21 cellular contexts compared by ENCODE assay signal in the genomic region with DNA sequence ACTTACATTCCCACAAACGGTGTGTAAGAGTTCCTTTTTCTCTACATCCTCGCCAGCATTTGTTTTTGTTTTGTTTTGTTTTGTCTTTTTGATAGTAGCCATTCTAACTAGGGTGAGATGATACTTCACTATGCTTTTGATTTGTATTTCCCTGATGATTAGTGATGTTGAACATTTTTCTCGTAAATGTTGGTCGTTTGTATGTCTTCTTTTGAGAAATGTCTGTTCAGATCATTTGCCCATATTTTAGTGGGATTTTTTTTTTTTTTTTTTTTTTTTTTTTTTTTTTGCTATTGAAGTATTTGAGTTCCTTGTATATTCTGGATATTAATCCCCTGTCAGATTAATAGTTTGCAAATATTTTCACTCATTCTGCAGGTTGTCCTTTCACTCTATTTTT. TPM values are rescaled to one million over a fixed set of nuclear protein-coding genes. Genes with fewer than 3 reads are reported as not detected.
A peak's percentile ranks its signal among the peaks of the same experiment; 100 is the strongest.
DNase-seq lines count a peak whose midpoint lies in the region; ATAC-seq, FAIRE-seq and TF ChIP-seq lines count a peak whose summit lies in the region.
"Had no signal": no experiment of that assay in that cellular context is flagged by ENCODE, and none has a peak within 500 bp of the region (broad histone marks: within the 10 kb centered on the region; RNA-seq: fewer than 3 reads in every experiment).

No MANE protein-coding gene starts in this region.

- peaks cover 14% of the 10 kb centered on the region for H3K36me3 Mint-ChIP-seq in activated CD8-positive, alpha-beta memory T cell treated with anti-CD3 and anti-CD28 coated beads, Interleukin-2, amount 10 ng/mL, durations not matched to agents 7 days and 5 days

- CTCF ChIA-PET in HEK293 (lab: Yijun Ruan, JAX): interaction anchor here (1.0 kb wide), 1 partner anchor 10 kb away, joined by 5 read pairs; no protein-coding TSS in a partner anchor
- CTCF ChIA-PET in activated CD8-positive, alpha-beta memory T cell treated with anti-CD3 and anti-CD28 coated beads, Interleukin-2, amount 10 ng/mL, durations not matched to agents 7 days and 5 days (lab: Charles Lee): no interaction called here

- H3K4me1 Mint-ChIP-seq in activated CD8-positive, alpha-beta memory T cell treated with anti-CD3 and anti-CD28 coated beads, Interleukin-2, amount 10 ng/mL, durations not matched to agents 7 days and 5 days: no peaks in the 10 kb centered on the region

- H3K27ac Mint-ChIP-seq in activated CD8-positive, alpha-beta memory T cell treated with anti-CD3 and anti-CD28 coated beads, Interleukin-2, amount 10 ng/mL, durations not matched to agents 7 days and 5 days: no peak overlapping the region
- H3K27ac Mint-ChIP-seq: B cell; CD4-positive, alpha-beta T cell; CD8-positive, alpha-beta T cell had no signal

- peaks cover 18% of the 10 kb centered on the region for H3K9me3 Mint-ChIP-seq in activated CD8-positive, alpha-beta memory T cell treated with anti-CD3 and anti-CD28 coated beads, Interleukin-2, amount 10 ng/mL, durations not matched to agents 7 days and 5 days (ENCODE audit: low read depth)

- no peak for DNase-seq in D721Med (ENCODE audit: insufficient read length, low spot score)
- no peak for DNase-seq in pancreas
- DNase-seq in GM12891 (ENCODE audit: insufficient read length, low spot score): no peak
- no peak for DNase-seq in activated CD8-positive, alpha-beta memory T cell treated with anti-CD3 and anti-CD28 coated beads, Interleukin-2, amount 10 ng/mL, durations not matched to agents 7 days and 5 days
- DNase-seq: AML-193; Caco-2; Calu3; CD4-positive, alpha-beta T cell; CD8-positive, alpha-beta T cell; DMS 273 treated with DMSO at 0.1 percent for 48 hours; DMS79 treated with DMSO at 0.1 percent for 48 hours; GDM1 had no signal

- H3K27me3 ChIP-seq in pancreas: no peaks in the 10 kb centered on the region
- H3K27me3 ChIP-seq: BLaER1 treated with 17β-estradiol and CSF1 and Interleukin-3, amounts not matched to agents 10 nM and 100 nM had no signal

- H3K4me3 Mint-ChIP-seq in activated CD8-positive, alpha-beta memory T cell treated with anti-CD3 and anti-CD28 coated beads, Interleukin-2, amount 10 ng/mL, durations not matched to agents 7 days and 5 days: no peak overlapping the region
- H3K4me3 Mint-ChIP-seq: B cell; CD4-positive, alpha-beta T cell; CD8-positive, alpha-beta T cell had no signal

- H3K4me3 ChIP-seq in HEK293 (ENCODE audit: low read depth, low read length) (no peak overlapping the region), pancreas (no peak overlapping the region)
- H3K4me3 ChIP-seq: A549; BLaER1 treated with 17β-estradiol and CSF1 and Interleukin-3, amounts not matched to agents 10 nM and 100 nM; GM12878 had no signal

- peaks cover 26% of the 10 kb centered on the region for H3K27me3 Mint-ChIP-seq in activated CD8-positive, alpha-beta memory T cell treated with anti-CD3 and anti-CD28 coated beads, Interleukin-2, amount 10 ng/mL, durations not matched to agents 7 days and 5 days
- H3K27me3 Mint-ChIP-seq: B cell had no signal

- ATAC-seq in pancreas (no peak), GM18511 (IDR thresholded peaks at IDR 0.05; ENCODE audit: unreplicated experiment) (no peak)
- no peak for ATAC-seq in activated CD8-positive, alpha-beta memory T cell treated with anti-CD3 and anti-CD28 coated beads, Interleukin-2, amount 10 ng/mL, durations not matched to agents 7 days and 5 days
- ATAC-seq: A549; CD8-positive, alpha-beta T cell; GM12878 had no signal

- 48 to 81% methylated on average over 4 of the region's 4 CpGs for WGBS in pancreas, 2 donors

- TF ChIP-seq POLR2A in GM12891 (IDR thresholded peaks at IDR 0.05; ENCODE audit: low read depth, low read length): no peak

- FAIRE-seq in D721Med (lab: Jason Lieb, UNC) (peak; percentile 55), TTC549 (lab: Jason Lieb, UNC) (peak; percentile 51), pancreas (lab: Jason Lieb, UNC) (peak; percentile 20), GM12891 (lab: Jason Lieb, UNC) (no peak)
- FAIRE-seq: A549, GM12878 had no signal

- H3K27ac ChIP-seq in HEK293 (ENCODE audit: extremely low read depth, low read depth, low read length): no peak overlapping the region
- H3K27ac ChIP-seq in pancreas: no peak overlapping the region
- H3K27ac ChIP-seq: 22Rv1; A549; BLaER1 treated with 17β-estradiol and CSF1 and Interleukin-3, amounts not matched to agents 10 nM and 100 nM; C4-2B had no signal

- no peaks in the 10 kb centered on the region for H3K36me3 ChIP-seq in HEK293 (ENCODE audit: control insufficient read depth in 2 of 2, insufficient read depth in 1 of 2, low read length in 2 of 2)
- H3K36me3 ChIP-seq in pancreas: no peaks in the 10 kb centered on the region
- H3K36me3 ChIP-seq: BLaER1 treated with 17β-estradiol and CSF1 and Interleukin-3, amounts not matched to agents 10 nM and 100 nM had no signal

- H3K9me3 ChIP-seq in HEK293 (ENCODE audit: control insufficient read depth, insufficient read depth, low read depth, low read length) (no peaks in the 10 kb centered on the region), pancreas (no peaks in the 10 kb centered on the region)

- intact Hi-C loops in pancreas (cut with DNase I): no loop called here

- no peak for TF ChIP-seq CTCF in D721Med (IDR thresholded peaks at IDR 0.05; ENCODE audit: insufficient read depth, missing control alignments)
- no peak for TF ChIP-seq CTCF in HEK293 (tag by site-specific recombination; IDR thresholded peaks at IDR 0.05)
- TF ChIP-seq CTCF in pancreas (IDR thresholded peaks at IDR 0.05): no peak

- POLR2A ChIA-PET in HEK293 (lab: Yijun Ruan, JAX): no interaction called here

- no peaks in the 10 kb centered on the region for H3K4me1 ChIP-seq in HEK293 (ENCODE audit: control insufficient read depth, insufficient read depth, low read length)
- no peaks in the 10 kb centered on the region for H3K4me1 ChIP-seq in pancreas
- H3K4me1 ChIP-seq: A549, Caco-2 had no signal

TF ChIP-seq in HEK293, 187 proteins besides CTCF, POLR2A, EP300 and RAD21 (continues in another document):
- TF ChIP-seq, protein P1, sequence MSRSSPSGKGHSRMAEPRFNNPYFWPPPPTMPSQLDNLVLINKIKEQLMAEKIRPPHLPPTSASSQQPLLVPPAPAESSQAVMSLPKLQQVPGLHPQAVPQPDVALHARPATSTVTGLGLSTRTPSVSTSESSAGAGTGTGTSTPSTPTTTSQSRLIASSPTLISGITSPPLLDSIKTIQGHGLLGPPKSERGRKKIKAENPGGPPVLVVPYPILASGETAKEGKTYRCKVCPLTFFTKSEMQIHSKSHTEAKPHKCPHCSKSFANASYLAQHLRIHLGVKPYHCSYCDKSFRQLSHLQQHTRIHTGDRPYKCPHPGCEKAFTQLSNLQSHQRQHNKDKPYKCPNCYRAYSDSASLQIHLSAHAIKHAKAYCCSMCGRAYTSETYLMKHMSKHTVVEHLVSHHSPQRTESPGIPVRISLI (tag by site-specific recombination; IDR thresholded peaks at IDR 0.05): peak; percentile 69; the same call in 1 of the 2 replicates

TF ChIP-seq in GM12891, 5 proteins besides CTCF, POLR2A, EP300 and RAD21:
- TF ChIP-seq PAX5 (IDR thresholded peaks at IDR 0.05; ENCODE audit: insufficient read depth, low read length, severe bottlenecking): no peak
- no peak for TF ChIP-seq TAF1 (IDR thresholded peaks at IDR 0.05; ENCODE audit: low read depth, low read length)
- no peak for TF ChIP-seq POU2F2 (IDR thresholded peaks at IDR 0.05; ENCODE audit: low read depth, low read length)
- TF ChIP-seq POLR2AphosphoS5 (IDR thresholded peaks at IDR 0.05; ENCODE audit: low read depth, low read length): no peak
- TF ChIP-seq SPI1 (IDR thresholded peaks at IDR 0.05; ENCODE audit: low read depth, low read length): no peak

RNA-seq across cellular contexts. Expression of a gene that starts 19.2 kb away (rescaled TPM):
- 1 to 10 TPM; 6.3 to 9.7 (median 9.3) TPM for total RNA-seq in pancreas
- polyA plus RNA-seq in pancreas: 1 to 10 TPM; 2.5 to 3.6 TPM
- 0.06 TPM for polyA plus RNA-seq in GM12891 (2012; ENCODE audit: low read depth, missing spikeins)
- under 1 TPM; 0.37 to 0.44 TPM for total RNA-seq in activated CD8-positive, alpha-beta memory T cell treated with anti-CD3 and anti-CD28 coated beads, Interleukin-2, amount 10 ng/mL, durations not matched to agents 7 days and 5 days
- total RNA-seq: CD4-positive, alpha-beta T cell; CD8-positive, alpha-beta T cell had no signal

RNA-seq across cellular contexts. Expression of a gene that starts 22.9 kb away (rescaled TPM):
- 10 to 100 TPM; 11.9 to 17.3 (median 14.3) TPM for total RNA-seq in pancreas
- 10 to 100 TPM in 1 of 2 donors, 1 to 10 TPM in 1; 6.8 to 10.2 TPM for polyA plus RNA-seq in pancreas
- polyA plus RNA-seq in GM12891 (2012; ENCODE audit: low read depth, missing spikeins): 25.1 TPM
- 10 to 100 TPM; 41.4 to 52.1 TPM for total RNA-seq in activated CD8-positive, alpha-beta memory T cell treated with anti-CD3 and anti-CD28 coated beads, Interleukin-2, amount 10 ng/mL, durations not matched to agents 7 days and 5 days

Comparison
In these comparisons a context has a peak if more than half of its experiments do, and no peak if none do; other contexts are left out.
1. RNA of a gene that starts 19.2 kb away (total RNA-seq): 6.3 to 9.7 TPM in pancreas; 0.37 to 0.44 TPM in activated CD8-positive, alpha-beta memory T cell treated with anti-CD3 and anti-CD28 coated beads, Interleukin-2, amount 10 ng/mL, durations not matched to agents 7 days and 5 days; every median in the first group is over 4 times any median in the second.